In genomic region chr3:106004841-106005240, GRCh38 we compare ENCODE assay signal across 20 cellular contexts.
DNase-seq lines count a peak whose midpoint lies in the region; ATAC-seq and TF ChIP-seq lines count a peak whose summit lies in the region.
"Had no signal": no experiment of that assay in that cellular context is flagged by ENCODE, and none has a peak within 500 bp of the region (broad histone marks: within the 10 kb centered on the region; RNA-seq: fewer than 3 reads in every experiment).

No MANE protein-coding gene starts in this region.

- ATAC-seq in CD8-positive, alpha-beta T cell = no peak
- ATAC-seq in T-helper 17 cell = no peak
- no peak for ATAC-seq in HG02870 (IDR thresholded peaks at IDR 0.05; ENCODE audit: unreplicated experiment)
- no peak for ATAC-seq in HG02981 (IDR thresholded peaks at IDR 0.05; ENCODE audit: unreplicated experiment)
- ATAC-seq: stimulated activated memory B cell treated with anti-CD40 and anti-IgM and Interleukin-4, amounts not matched to agents 10 μg/mL and 1 μg/mL and 100 μg/mL, for 72 hours had no signal

- H3K27me3 Mint-ChIP-seq in CD8-positive, alpha-beta T cell (ENCODE audit: low read depth) = no peaks in the 10 kb centered on the region
- no peaks in the 10 kb centered on the region for H3K27me3 Mint-ChIP-seq in T-helper 17 cell
- no peaks in the 10 kb centered on the region for H3K27me3 Mint-ChIP-seq in nephron (ENCODE audit: low read depth)
- H3K27me3 Mint-ChIP-seq: activated CD4-positive, alpha-beta T cell treated with anti-CD3 and anti-CD28 coated beads, Interleukin-2, amount 10 ng/mL, durations not matched to agents 7 days and 5 days; progenitor cell of endocrine pancreas; stimulated activated memory B cell treated with anti-CD40 and anti-IgM and Interleukin-4, amounts not matched to agents 10 μg/mL and 1 μg/mL and 100 μg/mL, for 72 hours had no signal

- H3K27me3 ChIP-seq in CD8-positive, alpha-beta T cell (ENCODE audit: insufficient read depth, low read length) = no peaks in the 10 kb centered on the region
- H3K27me3 ChIP-seq: thyroid gland had no signal

- no peak for TF ChIP-seq CTCF in CD8-positive, alpha-beta T cell (IDR thresholded peaks at IDR 0.05)
- no peak for TF ChIP-seq CTCF in fibroblast of pulmonary artery (IDR thresholded peaks at IDR 0.05; ENCODE audit: low read length, missing control alignments)
- no peak for TF ChIP-seq CTCF in nephron (IDR thresholded peaks at IDR 0.05; ENCODE audit: unreplicated experiment in 3 of 3)

- H3K27ac Mint-ChIP-seq in CD8-positive, alpha-beta T cell = no peak overlapping the region
- H3K27ac Mint-ChIP-seq in T-helper 17 cell (peak overlapping the region; percentile 90), nephron (peak overlapping the region; percentile 71 to 92 (median 89))
- H3K27ac Mint-ChIP-seq: endodermal cell; progenitor cell of endocrine pancreas; stimulated activated memory B cell treated with anti-CD40 and anti-IgM and Interleukin-4, amounts not matched to agents 10 μg/mL and 1 μg/mL and 100 μg/mL, for 72 hours had no signal

- peak overlapping the region; percentile 73 for H3K4me3 Mint-ChIP-seq in CD8-positive, alpha-beta T cell
- H3K4me3 Mint-ChIP-seq in T-helper 17 cell = peak overlapping the region; percentile 89
- H3K4me3 Mint-ChIP-seq in nephron = no peak overlapping the region
- H3K4me3 Mint-ChIP-seq: endodermal cell; stimulated activated memory B cell treated with anti-CD40 and anti-IgM and Interleukin-4, amounts not matched to agents 10 μg/mL and 1 μg/mL and 100 μg/mL, for 72 hours had no signal

- H3K9me3 Mint-ChIP-seq in CD8-positive, alpha-beta T cell = no peaks in the 10 kb centered on the region
- peaks cover 4% of the 10 kb centered on the region for H3K9me3 Mint-ChIP-seq in nephron
- H3K9me3 Mint-ChIP-seq: endodermal cell; stimulated activated memory B cell treated with anti-CD40 and anti-IgM and Interleukin-4, amounts not matched to agents 10 μg/mL and 1 μg/mL and 100 μg/mL, for 72 hours had no signal

- intact Hi-C loops in CD8-positive, alpha-beta T cell (cut with DNase I, micrococcal nuclease) = no loop called here

- H3K4me1 ChIP-seq in CD8-positive, alpha-beta T cell (ENCODE audit: insufficient read depth, low read length) = no peaks in the 10 kb centered on the region
- H3K4me1 ChIP-seq: HAP-1, thyroid gland had no signal

- CTCF ChIA-PET in CD8-positive, alpha-beta T cell (lab: Charles Lee) = no interaction called here

- POLR2A ChIA-PET in CD8-positive, alpha-beta T cell (lab: Charles Lee) = no interaction called here

- H3K36me3 ChIP-seq in CD8-positive, alpha-beta T cell (ENCODE audit: insufficient read depth, low read length) = no peaks in the 10 kb centered on the region
- H3K36me3 ChIP-seq: HAP-1, thyroid gland had no signal

- H3K27ac ChIP-seq in CD8-positive, alpha-beta T cell (ENCODE audit: low read depth, low read length) = no peak overlapping the region
- H3K27ac ChIP-seq: thyroid gland had no signal

- no peaks in the 10 kb centered on the region for H3K9me3 ChIP-seq in CD8-positive, alpha-beta T cell (ENCODE audit: low read length)
- H3K9me3 ChIP-seq in T-helper 17 cell (ENCODE audit: control insufficient read depth, low read length, poor library complexity, severe bottlenecking) = no peaks in the 10 kb centered on the region
- H3K9me3 ChIP-seq: HAP-1, thyroid gland had no signal

- DNase-seq in CD8-positive, alpha-beta T cell = no peak
- DNase-seq in T-helper 17 cell (no peak), fibroblast of pulmonary artery (ENCODE audit: low read depth) (no peak), NCI-H1417 (lab: John Stamatoyannopoulos, UW) (no peak), NCI-H526 (lab: John Stamatoyannopoulos, UW) (no peak)
- DNase-seq: activated CD4-positive, alpha-beta T cell treated with anti-CD3 and anti-CD28 coated beads, Interleukin-2, amount 10 ng/mL, durations not matched to agents 7 days and 5 days; activated naive CD4-positive, alpha-beta T cell treated with Interleukin-2 at 50 U/mL for 16 hours; aorta; endodermal cell; NCI-H2029; NCI-H345; stimulated activated CD4-positive, alpha-beta T cell treated with anti-CD3 and anti-CD28 coated beads, Interleukin-15, amount 100 ng/mL, for 24 hours; SW 1271; thyroid gland had no signal

- no peak overlapping the region for H3K4me3 ChIP-seq in CD8-positive, alpha-beta T cell (ENCODE audit: low read depth, low read length)
- peak overlapping the region; percentile 49 for H3K4me3 ChIP-seq in fibroblast of pulmonary artery (replicated peaks; ENCODE audit: low read depth, low read length)
- H3K4me3 ChIP-seq: HAP-1, thyroid gland had no signal

- H3K4me1 Mint-ChIP-seq in CD8-positive, alpha-beta T cell (ENCODE audit: low read depth) = peaks cover 11% of the 10 kb centered on the region
- H3K4me1 Mint-ChIP-seq in T-helper 17 cell (peaks cover 5% of the 10 kb centered on the region), nephron (peaks cover 21% of the 10 kb centered on the region)
- H3K4me1 Mint-ChIP-seq: stimulated activated memory B cell treated with anti-CD40 and anti-IgM and Interleukin-4, amounts not matched to agents 10 μg/mL and 1 μg/mL and 100 μg/mL, for 72 hours had no signal

- no peaks in the 10 kb centered on the region for H3K36me3 Mint-ChIP-seq in CD8-positive, alpha-beta T cell
- H3K36me3 Mint-ChIP-seq in T-helper 17 cell (ENCODE audit: low read depth) (no peaks in the 10 kb centered on the region), nephron (ENCODE audit: low read depth) (no peaks in the 10 kb centered on the region)
- H3K36me3 Mint-ChIP-seq: stimulated activated memory B cell treated with anti-CD40 and anti-IgM and Interleukin-4, amounts not matched to agents 10 μg/mL and 1 μg/mL and 100 μg/mL, for 72 hours had no signal

Comparison
In these comparisons a context has a peak if more than half of its experiments do, and no peak if none do; other contexts are left out.
1. H3K4me3 Mint-ChIP-seq: peak in CD8-positive, alpha-beta T cell (single experiment) and T-helper 17 cell (single experiment); none in nephron (0 of 3).